9 cellular contexts compared by ENCODE assay signal in genomic region chr20:57346477-57346876, GRCh38. TPM values are rescaled to one million over a fixed set of nuclear protein-coding genes. Genes with fewer than 3 reads are reported as not detected.
DNase-seq lines count a peak whose midpoint lies in the region; ATAC-seq, FAIRE-seq and TF ChIP-seq lines count a peak whose summit lies in the region.
"Had no signal": no experiment of that assay in that cellular context is flagged by ENCODE, and none has a peak within 500 bp of the region (broad histone marks: within the 10 kb centered on the region; RNA-seq: fewer than 3 reads in every experiment).

No MANE protein-coding gene starts in this region.

- no peak overlapping the region for H2AFZ ChIP-seq in HepG2 (ENCODE audit: low read length)

- CTCF ChIA-PET in AG04449 (lab: Yijun Ruan, JAX) (interaction anchor here (0.6 to 9.7 kb wide), 32 partner anchors 8 to 796 kb away, joined by 3 to 173 read pairs (median 4); partner anchors contain the start of gene SPO11), HepG2 (lab: Yijun Ruan, JAX; ENCODE audit: low intra/inter-chr PET ratio, low total read pairs) (interaction anchor here (1.1 to 6.5 kb wide), 3 partner anchors 14 to 255 kb away, joined by 3 to 176 read pairs (median 3); no protein-coding TSS in a partner anchor)

- peak; percentile 78 for TF ChIP-seq RAD21 in HepG2 (CRISPR knock-in tag; IDR thresholded peaks at IDR 0.05)

- BruUV-seq in HepG2 (replicated peaks; lab: Mats Ljungman, UMichigan): no TSS peak

- 0% methylated on average over 4 of the region's 4 CpGs for WGBS in HepG2 (ENCODE audit: low lambda C conversion rate)

- H3K27me3 ChIP-seq in HepG2 (ENCODE audit: control insufficient read depth in 1 of 2, insufficient read depth in 2 of 2, low read length in 2 of 2): no peaks in the 10 kb centered on the region; a peak in 1 of 5 replicates

- peak; percentile 72 for FAIRE-seq in HepG2 (lab: Jason Lieb, UNC)

- H3K79me2 ChIP-seq in HepG2 (ENCODE audit: insufficient read depth, low read length): peaks cover 3% of the 10 kb centered on the region

- H3K27ac ChIP-seq in HepG2 (ENCODE audit: extremely low read length, insufficient read depth, low read length): no peak overlapping the region

- H3K9ac ChIP-seq in HepG2 (ENCODE audit: insufficient read depth, low read depth, low read length): no peak overlapping the region

- in situ Hi-C loops in HepG2 (cut with HindIII; ENCODE audit: extremely low pct_ligation_motif_present, low pct_unique_long_range_greater_than_20kb): no loop called here

- TF ChIP-seq EP300 in HepG2 (IDR thresholded peaks at IDR 0.05; ENCODE audit: low read depth in 2 of 2, low read length in 2 of 2) (no peak), HepG2 (CRISPR knock-in tag; IDR thresholded peaks at IDR 0.05; ENCODE audit: borderline replicate concordance) (no peak)

- no peaks in the 10 kb centered on the region for H3K9me3 ChIP-seq in HepG2 (ENCODE audit: low read length)

- POLR2A ChIA-PET in AG04449 (lab: Yijun Ruan, JAX): no interaction called here
- POLR2A ChIA-PET in HepG2 (lab: Yijun Ruan, JAX): no interaction called here

- H3K4me2 ChIP-seq in HepG2 (ENCODE audit: low read depth, low read length): no peak overlapping the region

- H3K4me1 ChIP-seq in HepG2 (ENCODE audit: insufficient read depth, low read length): no peaks in the 10 kb centered on the region

- TF ChIP-seq CTCF in AG04449 (IDR thresholded peaks at IDR 0.05; ENCODE audit: insufficient read depth, low read length, missing control alignments) (peak; percentile 70), HepG2 (CRISPR knock-in tag; IDR thresholded peaks at IDR 0.05) (peak; percentile 90)

- no peak overlapping the region for H3K4me3 ChIP-seq in AG04449 (ENCODE audit: low read depth, low read length)
- H3K4me3 ChIP-seq in HepG2 (replicated peaks in 1 of 3; ENCODE audit: insufficient read depth in 1 of 3, low read depth in 2 of 3, low read length in 3 of 3): no peak overlapping the region

- peak; percentile 48 for ATAC-seq in GM18517 (IDR thresholded peaks at IDR 0.05; ENCODE audit: unreplicated experiment)
- peak; percentile 57 for ATAC-seq in HepG2
- no peak for ATAC-seq in GM18519 (IDR thresholded peaks at IDR 0.05; ENCODE audit: low FRiP score, unreplicated experiment)

- intact Hi-C loops in HepG2 (cut with micrococcal nuclease; ENCODE audit: unreplicated experiment): loop anchor here (1.0 to 10.0 kb wide), 3 partner anchors 84 to 257 kb away; no protein-coding TSS in a partner anchor

- no peaks in the 10 kb centered on the region for H3K36me3 ChIP-seq in HepG2 (replicated peaks in 1 of 2; ENCODE audit: control insufficient read depth in 1 of 2, insufficient read depth in 2 of 2, low read length in 2 of 2)

- peak; percentile 29 for DNase-seq in AG04449 (ENCODE audit: low read depth, low spot score)
- peak; percentile 36 for DNase-seq in NCI-H2171 (lab: John Stamatoyannopoulos, UW)
- peak; percentile 42 for DNase-seq in activated CD4-positive, CD25-positive, alpha-beta regulatory T cell treated with anti-CD3 and anti-CD28 coated beads, Interleukin-2, amount 50 U/mL, for 16 hours (ENCODE audit: low read depth, low spot score)
- peak; percentile 78 for DNase-seq in cerebellar cortex (ENCODE audit: low spot score)
- DNase-seq in HepG2 (ENCODE audit: low spot score): peak; percentile 69
- DNase-seq in stimulated activated CD4-positive, alpha-beta T cell treated with anti-CD3 and anti-CD28 coated beads, TNF-alpha, amount 100 ng/mL, for 48 hours (ENCODE audit: low read depth in 3 of 3): peak; percentile 41 to 55 (median 55)

- peaks cover under 1% of the 10 kb centered on the region; the same call in 1 of the 2 replicates for H4K20me1 ChIP-seq in HepG2 (ENCODE audit: insufficient read depth, low read length)

- TF ChIP-seq POLR2A in HepG2 (IDR thresholded peaks at IDR 0.05; ENCODE audit: insufficient read depth in 1 of 2, low read depth in 2 of 2, low read length in 2 of 2): no peak

RNA-seq across cellular contexts. Expression of gene RAE1, which starts 4.6 kb away (rescaled TPM):
- total RNA-seq in HepG2 (2016; rRNA removed; fragmentation: Illumina TruSeq; extraction: Trizol): 72.9 and 84.7 TPM in 2 replicates
- 7.0 TPM in 2 replicates for total RNA-seq in HepG2 (2016; cell fraction: cytosol; rRNA removed; fragmentation: Illumina TruSeq; extraction: Trizol; ENCODE audit: low read depth)
- total RNA-seq in HepG2 (2016; cell fraction: insoluble cytoplasmic fraction; rRNA removed; fragmentation: Illumina TruSeq; extraction: Trizol): 69.1 and 75.0 TPM in 2 replicates
- total RNA-seq in HepG2 (2016; cell fraction: membrane; rRNA removed; fragmentation: Illumina TruSeq; extraction: Trizol): 12.7 and 13.6 TPM in 2 replicates
- 52.3 and 56.5 TPM in 2 replicates for total RNA-seq in HepG2 (2016; cell fraction: nucleus; rRNA removed; fragmentation: Illumina TruSeq; extraction: Trizol)
- polyA plus RNA-seq in HepG2 (2011; rRNA removed): 29.2 and 36.1 TPM in 2 replicates
- 38.8 and 67.0 TPM in 2 replicates for polyA plus RNA-seq in HepG2 (2011; cell fraction: cytosol; rRNA removed)
- 104 and 106 TPM in 2 replicates for polyA plus RNA-seq in HepG2 (2011; cell fraction: nucleus; rRNA removed)
- 40.7 and 46.9 TPM in 2 replicates for polyA plus RNA-seq in HepG2 (2012)
- 5.7 and 6.3 TPM in 2 replicates for polyA plus RNA-seq in HepG2 (2016; cell fraction: cytosol; fragmentation: Illumina TruSeq; extraction: Trizol; ENCODE audit: low read depth)
- polyA plus RNA-seq in HepG2 (2016; cell fraction: insoluble cytoplasmic fraction; fragmentation: Illumina TruSeq; extraction: Trizol; ENCODE audit: low read depth): 85.9 and 97.1 TPM in 2 replicates
- polyA plus RNA-seq in HepG2 (2016; cell fraction: membrane; fragmentation: Illumina TruSeq; extraction: Trizol; ENCODE audit: low read depth): 6.4 and 8.4 TPM in 2 replicates
- 70.0 and 74.0 TPM in 2 replicates for polyA plus RNA-seq in HepG2 (2016; cell fraction: nucleus; fragmentation: Illumina TruSeq; extraction: Trizol; ENCODE audit: insufficient read depth, low read depth)
- polyA minus RNA-seq in HepG2 (2011; rRNA and poly(A)+ RNA removed; ENCODE audit: low replicate concordance): 47.5 and 58.8 TPM in 2 replicates
- polyA minus RNA-seq in HepG2 (2011; cell fraction: cytosol; rRNA and poly(A)+ RNA removed): 20.8 and 32.8 TPM in 2 replicates
- 119 and 124 TPM in 2 replicates for polyA minus RNA-seq in HepG2 (2011; cell fraction: nucleus; rRNA and poly(A)+ RNA removed)

RNA-seq across cellular contexts. Expression of gene SPO11, which starts 16.9 kb away (rescaled TPM):
- total RNA-seq in HepG2 (2016; rRNA removed; fragmentation: Illumina TruSeq; extraction: Trizol): not detected in 2 replicates
- not detected in 2 replicates for total RNA-seq in HepG2 (2016; cell fraction: cytosol; rRNA removed; fragmentation: Illumina TruSeq; extraction: Trizol; ENCODE audit: low read depth)
- not detected in 2 replicates for total RNA-seq in HepG2 (2016; cell fraction: insoluble cytoplasmic fraction; rRNA removed; fragmentation: Illumina TruSeq; extraction: Trizol)
- total RNA-seq in HepG2 (2016; cell fraction: membrane; rRNA removed; fragmentation: Illumina TruSeq; extraction: Trizol): not detected in 2 replicates
- total RNA-seq in HepG2 (2016; cell fraction: nucleus; rRNA removed; fragmentation: Illumina TruSeq; extraction: Trizol): not detected in 2 replicates
- polyA plus RNA-seq in HepG2 (2011; rRNA removed): not detected in 2 replicates
- polyA plus RNA-seq in HepG2 (2011; cell fraction: cytosol; rRNA removed): not detected in 2 replicates
- not detected in 2 replicates for polyA plus RNA-seq in HepG2 (2011; cell fraction: nucleus; rRNA removed)
- polyA plus RNA-seq in HepG2 (2012): not detected in 2 replicates
- polyA plus RNA-seq in HepG2 (2016; cell fraction: cytosol; fragmentation: Illumina TruSeq; extraction: Trizol; ENCODE audit: low read depth): not detected in 2 replicates
- not detected in 2 replicates for polyA plus RNA-seq in HepG2 (2016; cell fraction: insoluble cytoplasmic fraction; fragmentation: Illumina TruSeq; extraction: Trizol; ENCODE audit: low read depth)
- not detected in 2 replicates for polyA plus RNA-seq in HepG2 (2016; cell fraction: membrane; fragmentation: Illumina TruSeq; extraction: Trizol; ENCODE audit: low read depth)
- polyA plus RNA-seq in HepG2 (2016; cell fraction: nucleus; fragmentation: Illumina TruSeq; extraction: Trizol; ENCODE audit: insufficient read depth, low read depth): not detected in 2 replicates
- not detected in 2 replicates for polyA minus RNA-seq in HepG2 (2011; rRNA and poly(A)+ RNA removed; ENCODE audit: low replicate concordance)
- not detected in 2 replicates for polyA minus RNA-seq in HepG2 (2011; cell fraction: cytosol; rRNA and poly(A)+ RNA removed)
- not detected in 2 replicates for polyA minus RNA-seq in HepG2 (2011; cell fraction: nucleus; rRNA and poly(A)+ RNA removed)
- total RNA-seq: urinary bladder had no signal
- polyA plus RNA-seq: urinary bladder had no signal

RNA-seq across cellular contexts. Expression of gene RBM38, which starts 44.7 kb away (rescaled TPM):
- 29.6 and 34.2 TPM in 2 replicates for total RNA-seq in HepG2 (2016; rRNA removed; fragmentation: Illumina TruSeq; extraction: Trizol)
- 29.5 and 32.8 TPM in 2 replicates for total RNA-seq in HepG2 (2016; cell fraction: cytosol; rRNA removed; fragmentation: Illumina TruSeq; extraction: Trizol; ENCODE audit: low read depth)
- total RNA-seq in HepG2 (2016; cell fraction: insoluble cytoplasmic fraction; rRNA removed; fragmentation: Illumina TruSeq; extraction: Trizol): 24.0 and 34.3 TPM in 2 replicates
- total RNA-seq in HepG2 (2016; cell fraction: membrane; rRNA removed; fragmentation: Illumina TruSeq; extraction: Trizol): 69.5 and 80.5 TPM in 2 replicates
- total RNA-seq in HepG2 (2016; cell fraction: nucleus; rRNA removed; fragmentation: Illumina TruSeq; extraction: Trizol): 16.2 and 19.5 TPM in 2 replicates
- 24.2 and 30.0 TPM in 2 replicates for polyA plus RNA-seq in HepG2 (2011; rRNA removed)
- polyA plus RNA-seq in HepG2 (2011; cell fraction: cytosol; rRNA removed): 25.8 and 35.6 TPM in 2 replicates
- 24.4 and 25.9 TPM in 2 replicates for polyA plus RNA-seq in HepG2 (2011; cell fraction: nucleus; rRNA removed)
- polyA plus RNA-seq in HepG2 (2012): 13.9 and 24.8 TPM in 2 replicates
- 44.0 and 53.1 TPM in 2 replicates for polyA plus RNA-seq in HepG2 (2016; cell fraction: cytosol; fragmentation: Illumina TruSeq; extraction: Trizol; ENCODE audit: low read depth)
- 40.7 and 50.0 TPM in 2 replicates for polyA plus RNA-seq in HepG2 (2016; cell fraction: insoluble cytoplasmic fraction; fragmentation: Illumina TruSeq; extraction: Trizol; ENCODE audit: low read depth)
- polyA plus RNA-seq in HepG2 (2016; cell fraction: membrane; fragmentation: Illumina TruSeq; extraction: Trizol; ENCODE audit: low read depth): 80.4 and 89.1 TPM in 2 replicates
- 34.0 and 39.8 TPM in 2 replicates for polyA plus RNA-seq in HepG2 (2016; cell fraction: nucleus; fragmentation: Illumina TruSeq; extraction: Trizol; ENCODE audit: insufficient read depth, low read depth)
- polyA minus RNA-seq in HepG2 (2011; rRNA and poly(A)+ RNA removed; ENCODE audit: low replicate concordance): 9.8 and 33.7 TPM in 2 replicates
- polyA minus RNA-seq in HepG2 (2011; cell fraction: cytosol; rRNA and poly(A)+ RNA removed): 16.2 and 17.4 TPM in 2 replicates
- 6.2 and 7.1 TPM in 2 replicates for polyA minus RNA-seq in HepG2 (2011; cell fraction: nucleus; rRNA and poly(A)+ RNA removed)
